Comparison of ENCODE assay signal across 28 cellular contexts in the genomic region with DNA sequence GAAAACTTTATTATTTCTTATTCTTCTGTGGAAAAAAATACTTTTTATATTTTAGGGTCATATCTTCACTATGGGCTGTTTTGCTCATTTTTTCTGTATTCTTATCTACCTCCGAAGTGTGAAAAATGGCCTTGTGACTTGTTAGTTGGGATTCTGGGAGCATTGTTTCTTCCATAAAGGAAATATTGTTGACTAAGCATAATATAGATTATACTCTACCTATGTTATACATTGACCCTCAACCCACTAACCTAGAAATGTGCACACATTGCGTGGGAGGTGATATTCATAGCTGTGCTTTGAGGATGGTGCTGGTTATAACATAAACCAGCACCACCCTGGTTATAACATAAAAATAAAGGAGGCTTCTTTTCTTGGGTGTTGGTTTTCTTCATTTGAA.
"Had no signal": no experiment of that assay in that cellular context is flagged by ENCODE, and none has a peak within 500 bp of the region (broad histone marks: within the 10 kb centered on the region; RNA-seq: fewer than 3 reads in every experiment).

No MANE protein-coding gene starts in this region.

- FAIRE-seq: colon, endometrium, endothelial cell of umbilical vein, frontal cortex had no signal

- H3K27me3 ChIP-seq: colonic mucosa, dorsolateral prefrontal cortex, esophagus muscularis mucosa, esophagus squamous epithelium, foreskin keratinocyte, gastrocnemius medialis, gastroesophageal sphincter, heart left ventricle, heart right ventricle had no signal

- ATAC-seq: effector memory CD8-positive, alpha-beta T cell; esophagus mucosa; foreskin keratinocyte; gastrocnemius medialis; gastroesophageal sphincter; heart left ventricle; heart right ventricle had no signal

- H3K9me3 ChIP-seq: colonic mucosa, esophagus muscularis mucosa, esophagus squamous epithelium, gastrocnemius medialis, gastroesophageal sphincter had no signal

- H3K27ac ChIP-seq: colonic mucosa, coronary artery, dorsolateral prefrontal cortex, epithelial cell of prostate, esophagus muscularis mucosa, esophagus squamous epithelium, foreskin keratinocyte, gastrocnemius medialis, gastroesophageal sphincter, heart left ventricle, heart right ventricle had no signal

- DNase-seq: colonic mucosa; cortex of kidney; dermis blood vessel endothelial cell; dorsolateral prefrontal cortex; effector CD4-positive, alpha-beta T cell; effector CD8-positive, alpha-beta T cell; effector memory CD4-positive, alpha-beta T cell; effector memory CD8-positive, alpha-beta T cell; endodermal cell; erythroblast; esophagus squamous epithelium; foreskin fibroblast; foreskin keratinocyte; foreskin melanocyte; gastrocnemius medialis; glutamatergic neuron; head of caudate nucleus; heart left ventricle; heart right ventricle had no signal

- H3K4me3 ChIP-seq: colonic mucosa, coronary artery, dorsolateral prefrontal cortex, esophagus muscularis mucosa, esophagus squamous epithelium, gastrocnemius medialis, gastroesophageal sphincter, heart left ventricle, heart right ventricle had no signal

- H3K36me3 ChIP-seq: colonic mucosa, esophagus muscularis mucosa, esophagus squamous epithelium, gastrocnemius medialis, gastroesophageal sphincter, heart left ventricle, heart right ventricle had no signal

- H3K4me1 ChIP-seq: colonic mucosa, esophagus muscularis mucosa, esophagus squamous epithelium, foreskin keratinocyte, gastrocnemius medialis, gastroesophageal sphincter, heart left ventricle, heart right ventricle had no signal
